ENCODE assay signal across 1 cellular context in the genomic region with DNA sequence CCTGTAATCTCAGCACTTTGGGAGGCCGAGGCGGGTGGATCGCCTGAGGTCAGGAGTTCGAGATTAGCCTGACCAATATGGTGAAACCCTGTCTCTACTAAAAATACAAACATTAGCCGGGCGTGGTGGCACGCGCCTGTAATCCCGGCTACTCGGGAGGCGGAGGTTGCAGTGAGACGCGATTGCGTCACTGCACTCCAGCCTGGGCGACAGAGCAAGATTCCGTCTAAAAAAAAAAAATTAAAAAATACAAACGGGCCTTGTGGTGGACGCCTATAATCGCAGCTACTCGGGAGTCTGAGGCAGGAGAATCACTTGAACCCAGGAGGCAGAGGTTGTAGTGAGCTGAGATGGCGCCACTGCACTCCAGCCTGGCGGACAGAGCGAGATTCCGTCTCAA. TPM values are rescaled to one million over a fixed set of nuclear protein-coding genes. Genes with fewer than 3 reads are reported as not detected.
"Had no signal": no experiment of that assay in that cellular context is flagged by ENCODE, and none has a peak within 500 bp of the region (broad histone marks: within the 10 kb centered on the region; RNA-seq: fewer than 3 reads in every experiment).

No MANE protein-coding gene starts in this region.

RNA-seq across cellular contexts. Expression of gene TRIM7, which starts 4.0 kb away (rescaled TPM):
- total RNA-seq: H9 had no signal
